ENCODE assay signal across 9 cellular contexts in genomic region chr12:30969006-30969405, GRCh38. TPM values are rescaled to one million over a fixed set of nuclear protein-coding genes. Genes with fewer than 3 reads are reported as not detected.
"Had no signal": no experiment of that assay in that cellular context is flagged by ENCODE, and none has a peak within 500 bp of the region (broad histone marks: within the 10 kb centered on the region; RNA-seq: fewer than 3 reads in every experiment).

No MANE protein-coding gene starts in this region.

- H3K4me3 Mint-ChIP-seq: HFFc6 had no signal

- H3K4me3 ChIP-seq: GM23248, HAP-1 had no signal

- H3K9me3 ChIP-seq: HAP-1 had no signal

- DNase-seq: GM23248, GOT3, H7, HFFc6, IMR-90 had no signal

- H3K36me3 ChIP-seq: HAP-1 had no signal

- FAIRE-seq: HTR-8/SVneo had no signal

- ATAC-seq: HCT116 had no signal

- H3K9ac ChIP-seq: GM23248 had no signal

- H3K27ac ChIP-seq: GM23248 had no signal

- H3K4me1 ChIP-seq: HAP-1 had no signal

- H3K9me3 Mint-ChIP-seq: HFFc6 had no signal

- H3K27ac Mint-ChIP-seq: HFFc6 had no signal

RNA-seq across cellular contexts. Expression of gene TSPAN11, which starts 42.5 kb away (rescaled TPM):
- total RNA-seq: HT-29 had no signal
